In genomic region chr7:131090866-131091692, GRCh38 we compare ENCODE assay signal across 1 cellular context.
TF ChIP-seq lines count a peak whose summit lies in the region.

No MANE protein-coding gene starts in this region.

TF ChIP-seq in IMR-90, 13 proteins besides CTCF, POLR2A, EP300 and RAD21:
- TF ChIP-seq NFE2L2 (IDR thresholded peaks at IDR 0.05; ENCODE audit: low read depth, low read length) (no peak), SMC3 (IDR thresholded peaks at IDR 0.05; ENCODE audit: low read depth, low read length) (no peak), MAZ (IDR thresholded peaks at IDR 0.05; ENCODE audit: borderline replicate concordance, low read depth, low read length) (no peak), RFX5 (IDR thresholded peaks at IDR 0.05; ENCODE audit: low read depth, low read length) (no peak), MXI1 (IDR thresholded peaks at IDR 0.05; ENCODE audit: borderline replicate concordance, low read depth, low read length) (no peak), FOS (IDR thresholded peaks at IDR 0.05; ENCODE audit: low read depth, low read length) (no peak), CHD1 (IDR thresholded peaks at IDR 0.05; ENCODE audit: low read depth, low read length) (no peak), RCOR1 (IDR thresholded peaks at IDR 0.05; ENCODE audit: insufficient replicate concordance, low read length) (no peak), CEBPB (IDR thresholded peaks at IDR 0.05; ENCODE audit: low read depth, low read length) (no peak), BHLHE40 (IDR thresholded peaks at IDR 0.05; ENCODE audit: low read depth, low read length) (no peak), MAFK (IDR thresholded peaks at IDR 0.05; ENCODE audit: low read depth, low read length) (no peak)
- TF ChIP-seq, protein P1, sequence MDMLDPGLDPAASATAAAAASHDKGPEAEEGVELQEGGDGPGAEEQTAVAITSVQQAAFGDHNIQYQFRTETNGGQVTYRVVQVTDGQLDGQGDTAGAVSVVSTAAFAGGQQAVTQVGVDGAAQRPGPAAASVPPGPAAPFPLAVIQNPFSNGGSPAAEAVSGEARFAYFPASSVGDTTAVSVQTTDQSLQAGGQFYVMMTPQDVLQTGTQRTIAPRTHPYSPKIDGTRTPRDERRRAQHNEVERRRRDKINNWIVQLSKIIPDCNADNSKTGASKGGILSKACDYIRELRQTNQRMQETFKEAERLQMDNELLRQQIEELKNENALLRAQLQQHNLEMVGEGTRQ (IDR thresholded peaks at IDR 0.05; ENCODE audit: low read depth, low read length): no peak
- TF ChIP-seq, protein P2, sequence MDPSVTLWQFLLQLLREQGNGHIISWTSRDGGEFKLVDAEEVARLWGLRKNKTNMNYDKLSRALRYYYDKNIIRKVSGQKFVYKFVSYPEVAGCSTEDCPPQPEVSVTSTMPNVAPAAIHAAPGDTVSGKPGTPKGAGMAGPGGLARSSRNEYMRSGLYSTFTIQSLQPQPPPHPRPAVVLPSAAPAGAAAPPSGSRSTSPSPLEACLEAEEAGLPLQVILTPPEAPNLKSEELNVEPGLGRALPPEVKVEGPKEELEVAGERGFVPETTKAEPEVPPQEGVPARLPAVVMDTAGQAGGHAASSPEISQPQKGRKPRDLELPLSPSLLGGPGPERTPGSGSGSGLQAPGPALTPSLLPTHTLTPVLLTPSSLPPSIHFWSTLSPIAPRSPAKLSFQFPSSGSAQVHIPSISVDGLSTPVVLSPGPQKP (IDR thresholded peaks at IDR 0.05; ENCODE audit: borderline replicate concordance, low read depth, low read length): no peak
